15 cellular contexts compared by ENCODE assay signal in the genomic region with DNA sequence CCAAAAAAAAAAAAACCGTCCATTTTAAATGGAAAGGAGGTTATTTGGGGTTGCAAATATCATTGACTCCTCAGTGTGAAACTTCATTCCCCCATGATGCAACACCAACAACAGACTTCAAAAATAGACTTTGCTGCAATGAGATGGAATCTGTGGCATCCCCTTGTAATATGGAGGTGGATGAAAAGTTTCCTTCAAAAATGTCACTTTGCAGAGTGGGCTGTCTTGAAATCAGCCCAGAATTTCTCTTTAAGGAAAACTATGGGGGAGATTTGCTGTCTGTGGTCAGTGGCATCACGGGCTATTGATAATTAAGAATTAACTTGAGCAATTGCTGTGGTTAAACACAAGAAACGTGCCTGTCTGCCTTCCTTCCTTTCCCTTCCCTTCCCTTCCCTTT. TPM values are rescaled to one million over a fixed set of nuclear protein-coding genes. Genes with fewer than 3 reads are reported as not detected.
DNase-seq lines count a peak whose midpoint lies in the region; ATAC-seq, FAIRE-seq and TF ChIP-seq lines count a peak whose summit lies in the region.
"Had no signal": no experiment of that assay in that cellular context is flagged by ENCODE, and none has a peak within 500 bp of the region (broad histone marks: within the 10 kb centered on the region; RNA-seq: fewer than 3 reads in every experiment).

No MANE protein-coding gene starts in this region.

- peak; percentile 65 for DNase-seq in SKM-1 treated with dmso at 0.1 percent for 144 hours (lab: John Stamatoyannopoulos, UW; ENCODE audit: unreplicated experiment)
- DNase-seq in SKM-1 (lab: John Stamatoyannopoulos, UW; ENCODE audit: unreplicated experiment), result no peak
- DNase-seq in NB4 (ENCODE audit: low read depth), result peak; percentile 63
- DNase-seq in astrocyte (ENCODE audit: low read depth), result peak; percentile 79
- DNase-seq in non-pigmented ciliary epithelial cell (ENCODE audit: low read depth), result peak; percentile 34
- DNase-seq in NCI-H2029 (lab: John Stamatoyannopoulos, UW), result no peak
- no peak for DNase-seq in NCI-H1105 treated with DMSO at 0.1 percent for 48 hours (lab: John Stamatoyannopoulos, UW)
- DNase-seq: aorta, NCI-H748 treated with DMSO at 0.1 percent for 48 hours had no signal

- no peak overlapping the region for H3K9ac ChIP-seq in astrocyte (ENCODE audit: low read length)

- H3K27me3 ChIP-seq in astrocyte (ENCODE audit: insufficient read depth, low read length), result no peaks in the 10 kb centered on the region
- H3K27me3 ChIP-seq: esophagus muscularis mucosa had no signal

- H3K27ac Mint-ChIP-seq in astrocyte (ENCODE audit: unreplicated experiment), result peak overlapping the region; percentile 90

- H3K27me3 Mint-ChIP-seq in astrocyte (ENCODE audit: low read depth, unreplicated experiment), result no peaks in the 10 kb centered on the region

- H3K36me3 ChIP-seq in astrocyte (ENCODE audit: insufficient read depth, low read length), result no peaks in the 10 kb centered on the region

- peaks cover 32% of the 10 kb centered on the region for H3K4me1 Mint-ChIP-seq in astrocyte (ENCODE audit: low read depth, unreplicated experiment)

- no peak overlapping the region for H3K27ac ChIP-seq in astrocyte (ENCODE audit: low read depth, low read length)
- H3K27ac ChIP-seq: 22Rv1, esophagus muscularis mucosa had no signal

- H3K4me1 ChIP-seq in astrocyte (ENCODE audit: insufficient read depth, low read length), result no peaks in the 10 kb centered on the region

- H3K4me3 ChIP-seq in NB4 (ENCODE audit: low read depth, low read length), result no peak overlapping the region
- H3K4me3 ChIP-seq in astrocyte (ENCODE audit: insufficient read depth, low read depth, low read length), result no peak overlapping the region
- H3K4me3 ChIP-seq: esophagus muscularis mucosa, skin epidermis had no signal

- H3K36me3 Mint-ChIP-seq in astrocyte (ENCODE audit: low read depth, unreplicated experiment), result peaks cover 14% of the 10 kb centered on the region

- no peaks in the 10 kb centered on the region for H3K9me3 Mint-ChIP-seq in astrocyte (ENCODE audit: unreplicated experiment)

- no peaks in the 10 kb centered on the region for H4K20me1 ChIP-seq in astrocyte (ENCODE audit: insufficient read depth, low read length)

- peak; percentile 65 for FAIRE-seq in astrocyte (lab: Jason Lieb, UNC)
- FAIRE-seq: TTC549 had no signal

- H3K79me2 ChIP-seq in astrocyte (ENCODE audit: insufficient read depth, low read length), result no peaks in the 10 kb centered on the region

- ATAC-seq in GM19023 (IDR thresholded peaks at IDR 0.05; ENCODE audit: unreplicated experiment), result no peak

- TF ChIP-seq CTCF in NB4 (IDR thresholded peaks at IDR 0.05; ENCODE audit: low read depth, low read length) (no peak), astrocyte (IDR thresholded peaks at IDR 0.05; ENCODE audit: insufficient read depth, low read depth, low read length) (no peak)

- H2AFZ ChIP-seq in astrocyte (ENCODE audit: low read depth, low read length), result no peak overlapping the region

- H3K4me2 ChIP-seq in astrocyte (ENCODE audit: low read length), result no peak overlapping the region

- TF ChIP-seq POLR2A in NB4 (IDR thresholded peaks at IDR 0.05; ENCODE audit: extremely low read depth, insufficient read length), result no peak

- peak overlapping the region; percentile 42 for H3K4me3 Mint-ChIP-seq in astrocyte (ENCODE audit: unreplicated experiment)

- H3K9me3 ChIP-seq in astrocyte (ENCODE audit: insufficient read depth, low read depth, low read length), result no peaks in the 10 kb centered on the region
- H3K9me3 ChIP-seq: esophagus muscularis mucosa had no signal

RNA-seq across cellular contexts. Expression of a gene that starts 1.5 kb away (rescaled TPM):
- total RNA-seq in astrocyte, result 0.59 and 1.8 TPM in 2 replicates
- total RNA-seq: esophagus muscularis mucosa, lung microvascular endothelial cell had no signal

RNA-seq across cellular contexts. Expression of a gene that starts 50.5 kb away (rescaled TPM):
- total RNA-seq in astrocyte, result 4.9 and 5.6 TPM in 2 replicates

RNA-seq across cellular contexts. Expression of a gene that starts 56.1 kb away (rescaled TPM):
- 61.0 and 64.8 TPM in 2 replicates for total RNA-seq in astrocyte

Comparison
In these comparisons a context has a peak if more than half of its experiments do, and no peak if none do; other contexts are left out.
1. DNase-seq: peak in SKM-1 treated with dmso at 0.1 percent for 144 hours (single experiment), NB4 (single experiment), astrocyte (single experiment) and non-pigmented ciliary epithelial cell (single experiment); none in SKM-1 (single experiment), NCI-H2029 (single experiment) and NCI-H1105 treated with DMSO at 0.1 percent for 48 hours (single experiment).